2 cellular contexts compared by ENCODE assay signal in genomic region chr3:134232976-134233375, GRCh38.
TF ChIP-seq lines count a peak whose summit lies in the region.

No MANE protein-coding gene starts in this region.

TF ChIP-seq in IMR-90, 13 proteins besides CTCF, POLR2A, EP300 and RAD21:
- TF ChIP-seq MAFK (IDR thresholded peaks at IDR 0.05; ENCODE audit: low read depth, low read length) (no peak), MXI1 (IDR thresholded peaks at IDR 0.05; ENCODE audit: borderline replicate concordance, low read depth, low read length) (no peak), RFX5 (IDR thresholded peaks at IDR 0.05; ENCODE audit: low read depth, low read length) (no peak), BHLHE40 (IDR thresholded peaks at IDR 0.05; ENCODE audit: low read depth, low read length) (no peak), ELK1 (IDR thresholded peaks at IDR 0.05; ENCODE audit: borderline replicate concordance, low read depth, low read length) (no peak), NFE2L2 (IDR thresholded peaks at IDR 0.05; ENCODE audit: low read depth, low read length) (no peak), FOS (IDR thresholded peaks at IDR 0.05; ENCODE audit: low read depth, low read length) (no peak)

TF ChIP-seq in K562, 482 proteins besides CTCF, POLR2A, EP300 and RAD21:
- TF ChIP-seq HMG20A (CRISPR knock-in tag; conservative IDR thresholded peaks at IDR 0.05) (no peak), PCBP1 (IDR thresholded peaks at IDR 0.05; ENCODE audit: low read depth, low read length, poor library complexity, severe bottlenecking) (no peak), ARID1B (IDR thresholded peaks at IDR 0.05) (no peak), RBFOX2 (IDR thresholded peaks at IDR 0.05; ENCODE audit: low read depth, low read length) (no peak), HNRNPH1 (optimal IDR thresholded peaks at IDR 0.05; ENCODE audit: low read depth, low read length) (no peak), XRCC3 (IDR thresholded peaks at IDR 0.05) (no peak)
